11 cellular contexts compared by ENCODE assay signal in genomic region chr1:111591946-111592345, GRCh38. TPM values are rescaled to one million over a fixed set of nuclear protein-coding genes. Genes with fewer than 3 reads are reported as not detected.
DNase-seq lines count a peak whose midpoint lies in the region; ATAC-seq, FAIRE-seq and TF ChIP-seq lines count a peak whose summit lies in the region.
"Had no signal": no experiment of that assay in that cellular context is flagged by ENCODE, and none has a peak within 500 bp of the region (broad histone marks: within the 10 kb centered on the region; RNA-seq: fewer than 3 reads in every experiment).

No MANE protein-coding gene starts in this region.

- no peak for FAIRE-seq in kidney (lab: Jason Lieb, UNC)

- no peaks in the 10 kb centered on the region for H3K27me3 Mint-ChIP-seq in T-helper 1 cell treated with Interleukin-12 subunit alpha and Interleukin-12 subunit beta and Interleukin-4 antibody, amounts not matched to agents 30 μg/mL and 1 μg/mL, for 36 hours (ENCODE audit: low read depth)
- no peaks in the 10 kb centered on the region for H3K27me3 Mint-ChIP-seq in activated naive CD8-positive, alpha-beta T cell

- no peak overlapping the region for H3K4me3 ChIP-seq in kidney (ENCODE audit: low read length in 2 of 2)
- peak overlapping the region; percentile 9 to 47 for H3K4me3 ChIP-seq in stomach smooth muscle (ENCODE audit: low read length in 2 of 2)

- TF ChIP-seq POLR2A in GM18505 (IDR thresholded peaks at IDR 0.05; ENCODE audit: borderline replicate concordance, extremely low read depth, insufficient read depth, insufficient read length), result no peak

- H3K4me3 Mint-ChIP-seq in T-helper 1 cell treated with Interleukin-12 subunit alpha and Interleukin-12 subunit beta and Interleukin-4 antibody, amounts not matched to agents 30 μg/mL and 1 μg/mL, for 36 hours, result no peak overlapping the region
- H3K4me3 Mint-ChIP-seq in activated naive CD8-positive, alpha-beta T cell, result peak overlapping the region; percentile 66

- H3K27me3 ChIP-seq in stomach smooth muscle (ENCODE audit: control insufficient read depth in 1 of 2, insufficient read depth in 2 of 2, low read length in 2 of 2), result no peaks in the 10 kb centered on the region
- H3K27me3 ChIP-seq: neutrophil had no signal

- intact Hi-C loops in kidney (cut with DNase I), result no loop called here

- DNase-seq in T-helper 1 cell (no peak), kidney (no peak)
- DNase-seq: NCI-H2029 had no signal

- H3K4me1 Mint-ChIP-seq in T-helper 1 cell treated with Interleukin-12 subunit alpha and Interleukin-12 subunit beta and Interleukin-4 antibody, amounts not matched to agents 30 μg/mL and 1 μg/mL, for 36 hours (ENCODE audit: low read depth), result peaks cover 54% of the 10 kb centered on the region
- peaks cover 68% of the 10 kb centered on the region for H3K4me1 Mint-ChIP-seq in activated naive CD8-positive, alpha-beta T cell (ENCODE audit: low read depth)

- H3K36me3 Mint-ChIP-seq in T-helper 1 cell treated with Interleukin-12 subunit alpha and Interleukin-12 subunit beta and Interleukin-4 antibody, amounts not matched to agents 30 μg/mL and 1 μg/mL, for 36 hours (ENCODE audit: low read depth), result peaks cover 9% of the 10 kb centered on the region
- H3K36me3 Mint-ChIP-seq in activated naive CD8-positive, alpha-beta T cell, result no peaks in the 10 kb centered on the region

- H3K27ac ChIP-seq in kidney (ENCODE audit: low read depth in 2 of 2, low read length in 2 of 2) (peak overlapping the region; percentile 11 to 77), stomach smooth muscle (ENCODE audit: low read length) (peak overlapping the region; percentile 85)
- H3K27ac ChIP-seq: 22Rv1, neutrophil had no signal

- H3K36me3 ChIP-seq in kidney (ENCODE audit: control insufficient read depth in 1 of 2, insufficient read depth in 2 of 2, low read length in 2 of 2) (no peaks in the 10 kb centered on the region), stomach smooth muscle (ENCODE audit: control insufficient read depth in 2 of 2, insufficient read depth in 2 of 2, low read length in 2 of 2) (no peaks in the 10 kb centered on the region)
- H3K36me3 ChIP-seq: neutrophil had no signal

- H3K27ac Mint-ChIP-seq in T-helper 1 cell treated with Interleukin-12 subunit alpha and Interleukin-12 subunit beta and Interleukin-4 antibody, amounts not matched to agents 30 μg/mL and 1 μg/mL, for 36 hours, result peak overlapping the region; percentile 89
- peak overlapping the region; percentile 96 for H3K27ac Mint-ChIP-seq in activated naive CD8-positive, alpha-beta T cell

- H3K4me1 ChIP-seq in kidney (ENCODE audit: control insufficient read depth in 1 of 2, insufficient read depth in 1 of 2, low read depth in 1 of 2, low read length in 2 of 2) (peaks cover 5 to 12% of the 10 kb centered on the region in 2 donors), stomach smooth muscle (ENCODE audit: control insufficient read depth, insufficient read depth, low read length) (peaks cover 41% of the 10 kb centered on the region)

- H3K9me3 ChIP-seq in kidney (ENCODE audit: control insufficient read depth in 1 of 2, low read length in 2 of 2) (no peaks in the 10 kb centered on the region), stomach smooth muscle (ENCODE audit: control insufficient read depth in 2 of 2, low read length in 2 of 2) (no peaks in the 10 kb centered on the region)
- H3K9me3 ChIP-seq: neutrophil had no signal

- H3K9ac ChIP-seq in kidney (ENCODE audit: low read length in 2 of 2) (peak overlapping the region in 1 of 2 donors; percentile 68), stomach smooth muscle (ENCODE audit: low read length in 2 of 2) (peak overlapping the region; percentile 30 to 60)

- TF ChIP-seq CTCF in kidney (IDR thresholded peaks at IDR 0.05; ENCODE audit: borderline replicate concordance, extremely low read depth, insufficient read depth), result no peak

- H3K9me3 Mint-ChIP-seq in T-helper 1 cell treated with Interleukin-12 subunit alpha and Interleukin-12 subunit beta and Interleukin-4 antibody, amounts not matched to agents 30 μg/mL and 1 μg/mL, for 36 hours, result no peaks in the 10 kb centered on the region
- no peaks in the 10 kb centered on the region for H3K9me3 Mint-ChIP-seq in activated naive CD8-positive, alpha-beta T cell (ENCODE audit: low read depth)

- ATAC-seq in GM18505 (IDR thresholded peaks at IDR 0.05; ENCODE audit: unreplicated experiment), result no peak
- ATAC-seq in HG03378 (IDR thresholded peaks at IDR 0.05; ENCODE audit: unreplicated experiment), result no peak
- no peak for ATAC-seq in GM18502 (IDR thresholded peaks at IDR 0.05; ENCODE audit: poor library complexity, unreplicated experiment)

RNA-seq across cellular contexts. Expression of gene RAP1A, which starts 27.6 kb away (rescaled TPM):
- 91.3 TPM for total RNA-seq in kidney
- polyA plus RNA-seq in kidney (ENCODE audit: insufficient read depth, low read depth, low replicate concordance), result 55.8 TPM

Comparison
In these comparisons a context has a peak if more than half of its experiments do, and no peak if none do; other contexts are left out.
1. H3K4me3 ChIP-seq: peak in stomach smooth muscle (2 of 2); none in kidney (0 of 2).